Comparison of ENCODE assay signal across 15 cellular contexts in the genomic region with DNA sequence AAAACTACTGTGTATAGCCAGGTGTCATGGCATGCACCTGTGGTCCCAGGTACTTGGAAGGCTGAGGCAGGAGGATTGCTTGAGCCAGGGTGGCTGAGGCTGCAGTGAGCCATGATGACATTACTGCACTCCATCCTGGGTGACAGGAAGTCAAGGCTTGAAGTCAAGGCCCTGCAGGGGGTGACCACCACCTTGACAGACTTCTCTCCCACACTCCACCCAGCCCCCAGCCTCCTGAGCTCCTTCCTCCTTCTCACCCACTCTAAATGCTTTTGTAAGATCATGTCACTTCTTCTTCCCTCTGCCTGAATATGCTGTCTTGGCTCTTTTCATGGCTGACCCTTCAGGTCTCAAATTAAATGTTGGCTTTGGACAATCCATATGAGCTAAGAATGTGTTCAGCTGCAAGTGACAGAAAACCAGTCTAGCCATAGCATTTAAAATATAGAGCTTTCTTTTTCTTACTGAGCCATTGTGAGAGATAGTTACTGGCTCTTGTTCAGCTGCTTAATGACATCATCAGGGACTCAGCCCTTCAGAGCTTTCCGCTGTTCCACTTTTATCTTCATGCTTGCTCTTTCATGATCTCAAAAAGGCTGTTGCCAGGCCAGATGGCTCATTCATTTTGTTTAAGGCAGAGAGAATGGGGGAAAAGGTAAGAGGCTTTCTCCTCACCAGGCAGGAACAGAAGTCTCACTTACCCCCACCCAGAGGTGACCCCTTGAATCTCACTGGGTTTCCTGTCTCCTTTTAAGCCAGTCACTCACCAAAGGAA. TPM values are rescaled to one million over a fixed set of nuclear protein-coding genes. Genes with fewer than 3 reads are reported as not detected.
DNase-seq lines count a peak whose midpoint lies in the region; ATAC-seq and TF ChIP-seq lines count a peak whose summit lies in the region.
"Had no signal": no experiment of that assay in that cellular context is flagged by ENCODE, and none has a peak within 500 bp of the region (broad histone marks: within the 10 kb centered on the region; RNA-seq: fewer than 3 reads in every experiment).

No MANE protein-coding gene starts in this region.

- CTCF ChIA-PET in activated CD4-positive, alpha-beta T cell treated with anti-CD3 and anti-CD28 coated beads, Interleukin-2, amount 10 ng/mL, durations not matched to agents 7 days and 5 days (lab: Charles Lee): interaction anchor here (0.7 to 2.1 kb wide), 7 partner anchors 9 to 135 kb away, joined by 3 to 12 read pairs (median 4); no protein-coding TSS in a partner anchor
- CTCF ChIA-PET in HEK293 (lab: Yijun Ruan, JAX): no interaction called here

- TF ChIP-seq CTCF in HEK293 (tag by site-specific recombination; IDR thresholded peaks at IDR 0.05): no peak
- TF ChIP-seq CTCF in CD14-positive monocyte (IDR thresholded peaks at IDR 0.05): no peak

- H3K27ac ChIP-seq in HEK293 (ENCODE audit: extremely low read depth, low read depth, low read length): no peak overlapping the region
- H3K27ac ChIP-seq: spleen, uterus had no signal

- H3K4me1 ChIP-seq in HEK293 (ENCODE audit: control insufficient read depth, insufficient read depth, low read length): no peaks in the 10 kb centered on the region
- H3K4me1 ChIP-seq: uterus had no signal

- peak overlapping the region; percentile 47 for H3K27ac Mint-ChIP-seq in activated CD4-positive, alpha-beta T cell treated with anti-CD3 and anti-CD28 coated beads, Interleukin-2, amount 10 ng/mL, durations not matched to agents 7 days and 5 days
- H3K27ac Mint-ChIP-seq in activated naive CD8-positive, alpha-beta T cell treated with anti-CD3 and anti-CD28 coated beads, Interleukin-2, amount 10 ng/mL, durations not matched to agents 7 days and 5 days: peak overlapping the region; percentile 77
- H3K27ac Mint-ChIP-seq in naive thymus-derived CD8-positive, alpha-beta T cell: peak overlapping the region; percentile 37 to 87 (median 78)
- no peak overlapping the region for H3K27ac Mint-ChIP-seq in CD14-positive monocyte

- no peak overlapping the region for H3K4me3 Mint-ChIP-seq in activated CD4-positive, alpha-beta T cell treated with anti-CD3 and anti-CD28 coated beads, Interleukin-2, amount 10 ng/mL, durations not matched to agents 7 days and 5 days
- peak overlapping the region; percentile 11 for H3K4me3 Mint-ChIP-seq in activated naive CD8-positive, alpha-beta T cell treated with anti-CD3 and anti-CD28 coated beads, Interleukin-2, amount 10 ng/mL, durations not matched to agents 7 days and 5 days
- H3K4me3 Mint-ChIP-seq in naive thymus-derived CD8-positive, alpha-beta T cell: peak overlapping the region in 7 of 10 donors; percentile 9 to 61 (median 38)
- H3K4me3 Mint-ChIP-seq in CD14-positive monocyte: no peak overlapping the region

- intact Hi-C loops in CD14-positive monocyte (cut with micrococcal nuclease): no loop called here

- no peaks in the 10 kb centered on the region for H3K9me3 ChIP-seq in HEK293 (ENCODE audit: control insufficient read depth, insufficient read depth, low read depth, low read length)
- H3K9me3 ChIP-seq: uterus had no signal

- H3K4me3 ChIP-seq in HEK293 (ENCODE audit: low read depth, low read length): no peak overlapping the region
- H3K4me3 ChIP-seq: spleen, uterus had no signal

- peaks cover 12% of the 10 kb centered on the region for H3K27me3 Mint-ChIP-seq in activated CD4-positive, alpha-beta T cell treated with anti-CD3 and anti-CD28 coated beads, Interleukin-2, amount 10 ng/mL, durations not matched to agents 7 days and 5 days
- peaks cover 2% of the 10 kb centered on the region for H3K27me3 Mint-ChIP-seq in activated naive CD8-positive, alpha-beta T cell treated with anti-CD3 and anti-CD28 coated beads, Interleukin-2, amount 10 ng/mL, durations not matched to agents 7 days and 5 days
- no peaks in the 10 kb centered on the region for H3K27me3 Mint-ChIP-seq in naive thymus-derived CD8-positive, alpha-beta T cell
- H3K27me3 Mint-ChIP-seq in CD14-positive monocyte (ENCODE audit: low read depth in 3 of 3): no peaks in the 10 kb centered on the region

- TF ChIP-seq POLR2A in erythroblast (IDR thresholded peaks at IDR 0.05; ENCODE audit: low read length): no peak

- no peak for DNase-seq in activated CD4-positive, alpha-beta T cell treated with anti-CD3 and anti-CD28 coated beads, Interleukin-2, amount 10 ng/mL, durations not matched to agents 7 days and 5 days
- DNase-seq in activated CD4-positive, alpha-beta T cell treated with anti-CD3 and anti-CD28 coated beads for 1 hour: no peak
- no peak for DNase-seq in activated naive CD8-positive, alpha-beta T cell treated with anti-CD3 and anti-CD28 coated beads, Interleukin-2, amount 10 ng/mL, durations not matched to agents 7 days and 5 days
- DNase-seq in naive thymus-derived CD8-positive, alpha-beta T cell: peak in 7 of 10 donors; percentile 25 to 69 (median 32)
- no peak for DNase-seq in erythroblast (lab: John Stamatoyannopoulos, UW)
- no peak for DNase-seq in CD14-positive monocyte (ENCODE audit: low spot score)
- DNase-seq in C1 segment of cervical spinal cord (lab: John Stamatoyannopoulos, UW): no peak
- DNase-seq: anterior cingulate cortex, glutamatergic neuron, left colon, NCI-H1436 treated with DMSO at 0.1 percent for 48 hours, NCI-H774, spleen, uterus had no signal

- H3K9me3 Mint-ChIP-seq in activated CD4-positive, alpha-beta T cell treated with anti-CD3 and anti-CD28 coated beads, Interleukin-2, amount 10 ng/mL, durations not matched to agents 7 days and 5 days: peaks cover 18% of the 10 kb centered on the region
- peaks cover 17% of the 10 kb centered on the region for H3K9me3 Mint-ChIP-seq in activated naive CD8-positive, alpha-beta T cell treated with anti-CD3 and anti-CD28 coated beads, Interleukin-2, amount 10 ng/mL, durations not matched to agents 7 days and 5 days
- H3K9me3 Mint-ChIP-seq in naive thymus-derived CD8-positive, alpha-beta T cell: peaks cover 0 to 18% (median 3%) of the 10 kb centered on the region in 9 donors
- H3K9me3 Mint-ChIP-seq in CD14-positive monocyte: peaks cover 0 to 6% (median 3%) of the 10 kb centered on the region in 7 donors

- H3K4me1 Mint-ChIP-seq in activated CD4-positive, alpha-beta T cell treated with anti-CD3 and anti-CD28 coated beads, Interleukin-2, amount 10 ng/mL, durations not matched to agents 7 days and 5 days: peaks cover 16% of the 10 kb centered on the region
- peaks cover 24% of the 10 kb centered on the region for H3K4me1 Mint-ChIP-seq in activated naive CD8-positive, alpha-beta T cell treated with anti-CD3 and anti-CD28 coated beads, Interleukin-2, amount 10 ng/mL, durations not matched to agents 7 days and 5 days
- peaks cover 15 to 37% (median 28%) of the 10 kb centered on the region in 4 donors for H3K4me1 Mint-ChIP-seq in naive thymus-derived CD8-positive, alpha-beta T cell
- H3K4me1 Mint-ChIP-seq in CD14-positive monocyte: peaks cover 5% of the 10 kb centered on the region

- H3K36me3 Mint-ChIP-seq in activated CD4-positive, alpha-beta T cell treated with anti-CD3 and anti-CD28 coated beads, Interleukin-2, amount 10 ng/mL, durations not matched to agents 7 days and 5 days (ENCODE audit: low read depth): peaks cover 30% of the 10 kb centered on the region
- H3K36me3 Mint-ChIP-seq in activated naive CD8-positive, alpha-beta T cell treated with anti-CD3 and anti-CD28 coated beads, Interleukin-2, amount 10 ng/mL, durations not matched to agents 7 days and 5 days: peaks cover 13% of the 10 kb centered on the region
- peaks cover 0 to 7% (median 4%) of the 10 kb centered on the region in 3 donors for H3K36me3 Mint-ChIP-seq in naive thymus-derived CD8-positive, alpha-beta T cell
- H3K36me3 Mint-ChIP-seq in CD14-positive monocyte: no peaks in the 10 kb centered on the region

- ATAC-seq in activated naive CD8-positive, alpha-beta T cell treated with anti-CD3 and anti-CD28 coated beads, Interleukin-2, amount 10 ng/mL, durations not matched to agents 7 days and 5 days (ENCODE audit: low read depth): peak; percentile 86
- peak; percentile 97 to 98 for ATAC-seq in naive thymus-derived CD8-positive, alpha-beta T cell
- ATAC-seq: left colon had no signal

- H3K36me3 ChIP-seq in HEK293 (ENCODE audit: control insufficient read depth in 2 of 2, insufficient read depth in 1 of 2, low read length in 2 of 2): no peaks in the 10 kb centered on the region
- H3K36me3 ChIP-seq: spleen, uterus had no signal

- POLR2A ChIA-PET in activated CD4-positive, alpha-beta T cell treated with anti-CD3 and anti-CD28 coated beads, Interleukin-2, amount 10 ng/mL, durations not matched to agents 7 days and 5 days (lab: Charles Lee): no interaction called here
- POLR2A ChIA-PET in HEK293 (lab: Yijun Ruan, JAX): interaction anchor here (0.7 kb wide), 1 partner anchor 872 kb away, joined by 7 read pairs; no protein-coding TSS in a partner anchor
- POLR2A ChIA-PET in activated naive CD8-positive, alpha-beta T cell treated with anti-CD3 and anti-CD28 coated beads, Interleukin-2, amount 10 ng/mL, durations not matched to agents 7 days and 5 days (lab: Charles Lee): interaction anchor here (1.5 kb wide), 1 partner anchor 15 kb away, joined by 4 read pairs; no protein-coding TSS in a partner anchor
- POLR2A ChIA-PET in naive thymus-derived CD8-positive, alpha-beta T cell (lab: Charles Lee): interaction anchor here (0.6 to 2.7 kb wide), 5 partner anchors 11 to 133 kb away, joined by 3 to 9 read pairs (median 4); no protein-coding TSS in a partner anchor

TF ChIP-seq in HEK293, 187 proteins besides CTCF, POLR2A, EP300 and RAD21 (continues in another document):
- peak; percentile 28 for TF ChIP-seq ZFHX2 (tag by site-specific recombination; conservative IDR thresholded peaks at IDR 0.05)

RNA-seq across cellular contexts. Expression of gene TTC39C, which starts 36.7 kb away (rescaled TPM):
- 10 to 100 TPM; 93.0 to 93.5 TPM for total RNA-seq in activated CD4-positive, alpha-beta T cell treated with anti-CD3 and anti-CD28 coated beads, Interleukin-2, amount 10 ng/mL, durations not matched to agents 7 days and 5 days
- 10 to 100 TPM; 84.0 to 95.1 TPM for total RNA-seq in activated naive CD8-positive, alpha-beta T cell treated with anti-CD3 and anti-CD28 coated beads, Interleukin-2, amount 10 ng/mL, durations not matched to agents 7 days and 5 days
- total RNA-seq in naive thymus-derived CD8-positive, alpha-beta T cell: 10 to 100 TPM; 80.2 to 83.3 TPM
- 10 to 100 TPM; 36.5 to 60.6 (median 39.3) TPM for polyA plus RNA-seq in naive thymus-derived CD8-positive, alpha-beta T cell
- polyA plus RNA-seq in CD14-positive monocyte: 1 to 10 TPM; 4.3 to 8.3 TPM

Comparison
In these comparisons a context has a peak if more than half of its experiments do, and no peak if none do; other contexts are left out.
1. DNase-seq: peak in naive thymus-derived CD8-positive, alpha-beta T cell (7 of 10); none in activated CD4-positive, alpha-beta T cell treated with anti-CD3 and anti-CD28 coated beads, Interleukin-2, amount 10 ng/mL, durations not matched to agents 7 days and 5 days (single experiment), activated CD4-positive, alpha-beta T cell treated with anti-CD3 and anti-CD28 coated beads for 1 hour (single experiment), activated naive CD8-positive, alpha-beta T cell treated with anti-CD3 and anti-CD28 coated beads, Interleukin-2, amount 10 ng/mL, durations not matched to agents 7 days and 5 days (single experiment), erythroblast (0 of 2), CD14-positive monocyte (single experiment) and C1 segment of cervical spinal cord (0 of 14).
2. H3K27ac Mint-ChIP-seq: peak in activated CD4-positive, alpha-beta T cell treated with anti-CD3 and anti-CD28 coated beads, Interleukin-2, amount 10 ng/mL, durations not matched to agents 7 days and 5 days (single experiment), activated naive CD8-positive, alpha-beta T cell treated with anti-CD3 and anti-CD28 coated beads, Interleukin-2, amount 10 ng/mL, durations not matched to agents 7 days and 5 days (single experiment) and naive thymus-derived CD8-positive, alpha-beta T cell (10 of 10); none in CD14-positive monocyte (0 of 7).
3. H3K4me3 Mint-ChIP-seq: peak in activated naive CD8-positive, alpha-beta T cell treated with anti-CD3 and anti-CD28 coated beads, Interleukin-2, amount 10 ng/mL, durations not matched to agents 7 days and 5 days (single experiment) and naive thymus-derived CD8-positive, alpha-beta T cell (7 of 10); none in activated CD4-positive, alpha-beta T cell treated with anti-CD3 and anti-CD28 coated beads, Interleukin-2, amount 10 ng/mL, durations not matched to agents 7 days and 5 days (single experiment) and CD14-positive monocyte (0 of 2).